8 cellular contexts compared by ENCODE assay signal in the genomic region with DNA sequence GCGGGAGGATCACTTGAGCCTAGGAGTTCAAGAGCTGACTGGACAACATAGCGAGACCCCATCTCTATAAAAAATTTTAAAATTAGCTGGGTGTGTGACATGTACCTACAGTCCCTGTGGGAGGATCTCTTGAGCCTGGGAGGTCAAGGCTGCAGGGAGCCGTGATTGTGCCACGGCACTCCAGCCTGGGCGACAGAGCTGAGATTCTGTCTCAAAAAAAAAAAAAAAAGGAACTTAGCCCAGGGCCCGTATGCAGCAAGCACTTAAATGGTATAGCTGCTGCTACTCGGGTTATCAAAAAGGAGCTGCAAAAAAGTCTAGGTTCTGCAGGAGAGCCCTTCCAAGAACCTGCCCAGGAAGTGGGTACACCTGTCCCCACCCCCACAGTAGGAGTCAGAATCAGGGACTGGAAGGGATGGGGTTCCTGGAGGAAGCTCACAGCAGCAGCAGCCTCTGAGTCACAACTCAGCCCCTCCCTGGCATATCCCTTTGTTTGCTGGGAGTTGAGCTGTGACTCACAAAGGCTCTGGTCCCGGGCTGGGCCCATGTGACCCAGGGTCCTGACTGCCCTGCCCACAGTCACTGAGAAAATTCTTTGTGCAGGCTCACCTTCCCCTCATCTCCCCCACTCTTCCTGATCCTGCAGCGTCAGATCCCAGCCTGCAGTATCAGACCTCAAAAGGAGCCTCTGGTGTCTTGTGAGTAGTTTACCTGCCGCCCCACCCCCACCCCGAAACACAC. TPM values are rescaled to one million over a fixed set of nuclear protein-coding genes. Genes with fewer than 3 reads are reported as not detected.
DNase-seq lines count a peak whose midpoint lies in the region; ATAC-seq lines count a peak whose summit lies in the region.

A gene with protein sequence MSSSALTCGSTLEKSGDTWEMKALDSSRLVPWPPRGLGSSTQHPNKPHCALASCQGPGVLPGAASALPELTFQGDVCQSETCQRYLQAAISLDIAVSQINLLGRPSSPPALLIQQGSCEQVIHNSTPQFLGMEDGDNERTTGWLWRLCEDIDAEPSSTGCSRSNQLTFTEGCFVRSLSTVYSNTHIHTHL (plus strand): TSS at position 576 of the 741 bp plus-strand sequence. CDS start 13,031 bp downstream, outside the sequence.

- H3K4me3 ChIP-seq in mucosa of rectum (ENCODE audit: low read length in 2 of 2), result peak within 1 kb of the TSS; percentile 1 to 31

- H3K4me1 ChIP-seq in mucosa of rectum (ENCODE audit: control insufficient read depth in 2 of 2, insufficient read depth in 2 of 2, low read length in 2 of 2), result peaks cover 0 to 7% of the 10 kb centered on the region in 2 donors

- peak; percentile 52 for DNase-seq in NCI-H345 (lab: John Stamatoyannopoulos, UW)
- DNase-seq in NCI-H345 treated with DMSO at 0.1 percent for 48 hours (lab: John Stamatoyannopoulos, UW; ENCODE audit: unreplicated experiment), result no peak
- peak; percentile 47 for DNase-seq in OCI-M1 (lab: John Stamatoyannopoulos, UW)
- no peak for DNase-seq in activated T-cell treated with anti-CD3 and anti-CD28 coated beads for 4 hours

- H3K9me3 ChIP-seq in mucosa of rectum (ENCODE audit: control insufficient read depth in 2 of 2, low read length in 2 of 2), result no peaks in the 10 kb centered on the region

- no peaks in the 10 kb centered on the region for H3K36me3 ChIP-seq in mucosa of rectum (ENCODE audit: control insufficient read depth in 2 of 2, insufficient read depth in 2 of 2, low read length in 2 of 2)

- H3K27me3 ChIP-seq in mucosa of rectum (ENCODE audit: control insufficient read depth in 2 of 2, insufficient read depth in 2 of 2, low read length in 2 of 2), result no peaks in the 10 kb centered on the region

- ATAC-seq in esophagus mucosa, result peak; percentile 99
- ATAC-seq in GM18511 (IDR thresholded peaks at IDR 0.05; ENCODE audit: unreplicated experiment), result no peak
- no peak for ATAC-seq in GM19467 (IDR thresholded peaks at IDR 0.05; ENCODE audit: unreplicated experiment)

- peak within 1 kb of the TSS; percentile 23 to 62 for H3K27ac ChIP-seq in mucosa of rectum (ENCODE audit: low read depth in 2 of 2, low read length in 2 of 2)

- peak within 1 kb of the TSS in 1 of 2 donors; percentile 7 for H3K9ac ChIP-seq in mucosa of rectum (ENCODE audit: low read depth in 1 of 2, low read length in 2 of 2)

RNA-seq across cellular contexts. Expression of the gene that starts here (rescaled TPM):
- not detected for total RNA-seq in esophagus mucosa

Comparison
In these comparisons a context has a peak if more than half of its experiments do, and no peak if none do; other contexts are left out.
1. DNase-seq: peak in NCI-H345 (single experiment) and OCI-M1 (single experiment); none in NCI-H345 treated with DMSO at 0.1 percent for 48 hours (single experiment) and activated T-cell treated with anti-CD3 and anti-CD28 coated beads for 4 hours (single experiment).
2. Peak in ATAC-seq in esophagus mucosa; RNA of the gene not detected or under 1 TPM.